ENCODE assay signal across 19 cellular contexts in genomic region chr1:25460020-25460419, GRCh38. TPM values are rescaled to one million over a fixed set of nuclear protein-coding genes. Genes with fewer than 3 reads are reported as not detected.
"Had no signal": no experiment of that assay in that cellular context is flagged by ENCODE, and none has a peak within 500 bp of the region (broad histone marks: within the 10 kb centered on the region; RNA-seq: fewer than 3 reads in every experiment).

No MANE protein-coding gene starts in this region.

- H3K27ac ChIP-seq: adrenal gland, cardiac muscle cell, esophagus squamous epithelium, hepatocyte, testis, upper lobe of left lung had no signal

- DNase-seq: activated CD4-positive, alpha-beta T cell treated with anti-CD3 and anti-CD28 coated beads for 36 hours; activated CD4-positive, alpha-beta T cell treated with anti-CD3 and anti-CD28 coated beads, Interleukin-2, amount 50 U/mL, for 48 hours; activated gamma-delta T cell; adrenal gland; dermis blood vessel endothelial cell; effector memory CD4-positive, alpha-beta T cell; esophagus squamous epithelium; left colon; occipital lobe; posterior cingulate gyrus; stimulated activated CD4-positive, alpha-beta T cell treated with anti-CD3 and anti-CD28 coated beads, Interleukin-4, amount 100 ng/mL, for 4 hours; testis; upper lobe of left lung had no signal

- H3K4me3 ChIP-seq: adrenal gland, cardiac muscle cell, esophagus squamous epithelium, hepatocyte, testis, upper lobe of left lung had no signal

- ATAC-seq: activated CD4-positive, alpha-beta T cell treated with anti-CD3 and anti-CD28 coated beads for 36 hours; sciatic nerve; stimulated activated memory B cell treated with anti-CD40 and anti-IgM and Interleukin-4, amounts not matched to agents 10 μg/mL and 1 μg/mL and 100 μg/mL, for 72 hours; WTC11 had no signal

- H2AFZ ChIP-seq: hepatocyte had no signal

- H3K4me1 ChIP-seq: testis had no signal

- H3K9me3 ChIP-seq: adrenal gland, esophagus squamous epithelium, testis, upper lobe of left lung had no signal

- H3K4me2 ChIP-seq: hepatocyte had no signal

- H3K27me3 ChIP-seq: adrenal gland, cardiac muscle cell, esophagus squamous epithelium, hepatocyte, testis, upper lobe of left lung had no signal

RNA-seq across cellular contexts. Expression of gene RHCE, which starts 39.4 kb away (rescaled TPM):
- total RNA-seq: mononuclear cell, occipital lobe had no signal
